In the genomic region with DNA sequence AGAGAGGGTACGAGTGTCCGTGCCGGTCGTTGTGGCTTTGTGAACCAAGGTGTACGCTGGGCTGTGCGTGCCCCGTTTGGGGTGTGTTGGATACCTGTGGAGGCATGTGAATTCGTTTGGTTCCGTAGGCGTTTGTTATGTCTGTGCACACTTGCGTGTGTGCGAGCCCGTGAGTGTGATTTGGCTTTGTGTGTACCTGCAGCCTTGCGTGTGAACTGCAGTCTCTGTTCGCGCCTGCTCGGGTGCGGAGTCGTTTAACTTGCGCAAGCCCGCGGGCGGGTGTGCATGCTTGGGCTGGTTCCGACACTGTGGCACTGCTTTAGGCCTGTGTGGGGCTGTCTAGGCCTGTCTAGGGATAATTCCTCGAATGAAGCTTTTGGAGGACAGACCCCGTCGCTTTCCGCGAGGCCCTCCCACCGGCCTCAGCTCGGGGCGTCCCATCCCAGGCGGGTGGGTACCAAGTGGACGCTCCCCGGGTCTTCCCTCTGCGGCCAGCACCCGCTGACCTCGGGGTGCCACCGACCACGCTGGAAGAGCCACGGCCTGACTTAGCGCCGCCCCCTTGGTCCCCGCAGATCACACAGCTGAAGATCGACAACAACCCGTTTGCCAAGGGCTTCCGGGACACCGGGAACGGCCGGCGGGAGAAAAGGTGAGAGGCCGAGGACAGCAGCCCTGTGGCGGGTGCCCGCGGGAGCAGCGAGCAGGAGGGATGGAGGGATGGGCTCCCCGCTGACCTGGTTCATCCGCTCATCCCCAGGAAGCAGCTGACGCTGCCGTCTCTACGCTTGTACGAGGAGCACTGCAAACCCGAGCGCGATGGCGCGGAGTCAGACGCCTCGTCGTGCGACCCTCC, we compare ENCODE assay signal across 8 cellular contexts. TPM values are rescaled to one million over a fixed set of nuclear protein-coding genes. Genes with fewer than 3 reads are reported as not detected.
A peak's percentile ranks its signal among the peaks of the same experiment; 100 is the strongest.
DNase-seq lines count a peak whose midpoint lies in the region; ATAC-seq and TF ChIP-seq lines count a peak whose summit lies in the region.

No MANE protein-coding gene starts in this region.

- H3K79me2 ChIP-seq in mesendoderm (ENCODE audit: control insufficient read depth, insufficient read depth, low read length): no peaks in the 10 kb centered on the region

- no peak overlapping the region for H3K18ac ChIP-seq in mesendoderm (ENCODE audit: low read length)

- H3K4me1 ChIP-seq in mesendoderm (ENCODE audit: control insufficient read depth, low read depth, low read length) (no peaks in the 10 kb centered on the region), urinary bladder (ENCODE audit: insufficient read depth) (no peaks in the 10 kb centered on the region)

- TF ChIP-seq CTCF in GM10248 (IDR thresholded peaks at IDR 0.05; ENCODE audit: control extremely low read depth, extremely low read depth, low read depth, missing control alignments): no peak

- POLR2A ChIA-PET in GM10248 (lab: Yijun Ruan, JAX): no interaction called here

- no peak overlapping the region for H3K4ac ChIP-seq in mesendoderm (ENCODE audit: low read depth, low read length)

- peak overlapping the region; percentile 77 for H3K4me3 Mint-ChIP-seq in activated naive CD4-positive, alpha-beta T cell treated with anti-CD3 and anti-CD28 coated beads, Interleukin-2, amount 50 U/mL, for 24 hours
- peak overlapping the region; percentile 68 for H3K4me3 Mint-ChIP-seq in central memory CD8-positive, alpha-beta T cell

- no peak overlapping the region for H3K9ac ChIP-seq in mesendoderm (ENCODE audit: low read length)

- no peak overlapping the region for H2BK120ac ChIP-seq in mesendoderm (ENCODE audit: low read depth, low read length)

- H4K8ac ChIP-seq in mesendoderm (ENCODE audit: low read depth, low read length): no peak overlapping the region

- H3K56ac ChIP-seq in mesendoderm (ENCODE audit: low read length): no peak overlapping the region

- H2BK5ac ChIP-seq in mesendoderm (ENCODE audit: low read length): no peak overlapping the region

- H3K27ac ChIP-seq in mesendoderm (ENCODE audit: low read depth, low read length) (no peak overlapping the region), urinary bladder (ENCODE audit: low read depth) (peak overlapping the region; percentile 91)

- no CpG with 5 or more reads among the region's 71 CpGs for WGBS in mesendoderm (ENCODE audit: extremely low coverage, insufficient coverage, low lambda C conversion rate)
- WGBS in urinary bladder: 15% methylated on average over 71 of the region's 71 CpGs

- CTCF ChIA-PET in GM10248 (lab: Yijun Ruan, JAX): no interaction called here

- H3K4me3 ChIP-seq in mesendoderm (ENCODE audit: low read length): no peak overlapping the region
- H3K4me3 ChIP-seq in urinary bladder (ENCODE audit: low read depth, low read length): peak overlapping the region; percentile 94

- no peak overlapping the region for H2AK5ac ChIP-seq in mesendoderm (ENCODE audit: low read length)

- H3K4me1 Mint-ChIP-seq in activated naive CD4-positive, alpha-beta T cell treated with anti-CD3 and anti-CD28 coated beads, Interleukin-2, amount 50 U/mL, for 24 hours: peaks cover 35% of the 10 kb centered on the region
- peaks cover 25% of the 10 kb centered on the region for H3K4me1 Mint-ChIP-seq in central memory CD8-positive, alpha-beta T cell

- DNase-seq in activated naive CD4-positive, alpha-beta T cell (lab: John Stamatoyannopoulos, UW): no peak
- no peak for DNase-seq in central memory CD8-positive, alpha-beta T cell (ENCODE audit: low spot score in 2 of 2)
- no peak for DNase-seq in mesendoderm
- DNase-seq in NCI-H446 (lab: John Stamatoyannopoulos, UW): no peak
- DNase-seq in DMS114 treated with DMSO at 0.1 percent for 48 hours (lab: John Stamatoyannopoulos, UW; ENCODE audit: unreplicated experiment): no peak
- no peak for DNase-seq in GM10248 (ENCODE audit: extremely low spot score)

- peaks cover 80% of the 10 kb centered on the region for H3K27me3 ChIP-seq in mesendoderm (ENCODE audit: insufficient read depth, low read length, poor library complexity)

- H3K27me3 Mint-ChIP-seq in activated naive CD4-positive, alpha-beta T cell treated with anti-CD3 and anti-CD28 coated beads, Interleukin-2, amount 50 U/mL, for 24 hours: peaks cover 55% of the 10 kb centered on the region
- peaks cover 72% of the 10 kb centered on the region for H3K27me3 Mint-ChIP-seq in central memory CD8-positive, alpha-beta T cell

- no peak overlapping the region for H3K23ac ChIP-seq in mesendoderm (ENCODE audit: low read length)

- peaks cover 3% of the 10 kb centered on the region for H3K36me3 Mint-ChIP-seq in activated naive CD4-positive, alpha-beta T cell treated with anti-CD3 and anti-CD28 coated beads, Interleukin-2, amount 50 U/mL, for 24 hours
- H3K36me3 Mint-ChIP-seq in central memory CD8-positive, alpha-beta T cell (ENCODE audit: insufficient read depth): peaks cover 14% of the 10 kb centered on the region

- no peaks in the 10 kb centered on the region for H3K9me3 Mint-ChIP-seq in activated naive CD4-positive, alpha-beta T cell treated with anti-CD3 and anti-CD28 coated beads, Interleukin-2, amount 50 U/mL, for 24 hours
- no peaks in the 10 kb centered on the region for H3K9me3 Mint-ChIP-seq in central memory CD8-positive, alpha-beta T cell

- H3K4me2 ChIP-seq in mesendoderm (ENCODE audit: low read length): peak overlapping the region; percentile 13

- no peaks in the 10 kb centered on the region for H3K79me1 ChIP-seq in mesendoderm (ENCODE audit: low read length)

- no peak for ATAC-seq in central memory CD8-positive, alpha-beta T cell (replicated peaks; ENCODE audit: extremely low read depth, poor library complexity, severe bottlenecking)

- no peaks in the 10 kb centered on the region for H3K36me3 ChIP-seq in mesendoderm (ENCODE audit: control insufficient read depth, insufficient read depth, low read length)
- peaks cover 2% of the 10 kb centered on the region for H3K36me3 ChIP-seq in urinary bladder (ENCODE audit: insufficient read depth)

- no peak overlapping the region for H3K27ac Mint-ChIP-seq in activated naive CD4-positive, alpha-beta T cell treated with anti-CD3 and anti-CD28 coated beads, Interleukin-2, amount 50 U/mL, for 24 hours
- H3K27ac Mint-ChIP-seq in central memory CD8-positive, alpha-beta T cell (ENCODE audit: low read depth): no peak overlapping the region

- H4K5ac ChIP-seq in mesendoderm (ENCODE audit: low read length): no peak overlapping the region

- no peak overlapping the region for H2BK15ac ChIP-seq in mesendoderm (replicated peaks; ENCODE audit: low read depth)

RNA-seq across cellular contexts. Expression of gene TBX2, which starts 4.4 kb away (rescaled TPM):
- 0.01 TPM for polyA plus RNA-seq in mesendoderm (2013, experiment 1 of 2)
- 0.01 TPM for polyA plus RNA-seq in mesendoderm (2013, experiment 2 of 2)
- total RNA-seq in urinary bladder: 26.4 TPM
- 56.3 TPM for polyA plus RNA-seq in urinary bladder

RNA-seq across cellular contexts. Expression of gene TBX4, which starts 48.1 kb away (rescaled TPM):
- 0.06 TPM for polyA plus RNA-seq in mesendoderm (2013, experiment 1 of 2)
- 0.13 TPM for polyA plus RNA-seq in mesendoderm (2013, experiment 2 of 2)
- 9.8 TPM for total RNA-seq in urinary bladder
- 13.0 TPM for polyA plus RNA-seq in urinary bladder
